Comparison of ENCODE assay signal across 1 cellular context in genomic region chr17:5434984-5435383, GRCh38.
TF ChIP-seq lines count a peak whose summit lies in the region.

No MANE protein-coding gene starts in this region.

TF ChIP-seq in HEK293, 187 proteins besides CTCF, POLR2A, EP300 and RAD21:
- TF ChIP-seq ZNF837 (tag by site-specific recombination; IDR thresholded peaks at IDR 0.05), result no peak
- no peak for TF ChIP-seq ZNF10 (tag by site-specific recombination; IDR thresholded peaks at IDR 0.05)
- no peak for TF ChIP-seq ZNF561 (tag by site-specific recombination; IDR thresholded peaks at IDR 0.05; ENCODE audit: borderline replicate concordance)
- TF ChIP-seq HOXC10 (CRISPR knock-in tag; IDR thresholded peaks at IDR 0.05), result no peak
- no peak for TF ChIP-seq ZFP41 (tag by site-specific recombination; IDR thresholded peaks at IDR 0.05; ENCODE audit: borderline replicate concordance)
- TF ChIP-seq ZNF529 (tag by site-specific recombination; IDR thresholded peaks at IDR 0.05; ENCODE audit: insufficient replicate concordance), result no peak
